Comparison of ENCODE assay signal across 8 cellular contexts in the genomic region with DNA sequence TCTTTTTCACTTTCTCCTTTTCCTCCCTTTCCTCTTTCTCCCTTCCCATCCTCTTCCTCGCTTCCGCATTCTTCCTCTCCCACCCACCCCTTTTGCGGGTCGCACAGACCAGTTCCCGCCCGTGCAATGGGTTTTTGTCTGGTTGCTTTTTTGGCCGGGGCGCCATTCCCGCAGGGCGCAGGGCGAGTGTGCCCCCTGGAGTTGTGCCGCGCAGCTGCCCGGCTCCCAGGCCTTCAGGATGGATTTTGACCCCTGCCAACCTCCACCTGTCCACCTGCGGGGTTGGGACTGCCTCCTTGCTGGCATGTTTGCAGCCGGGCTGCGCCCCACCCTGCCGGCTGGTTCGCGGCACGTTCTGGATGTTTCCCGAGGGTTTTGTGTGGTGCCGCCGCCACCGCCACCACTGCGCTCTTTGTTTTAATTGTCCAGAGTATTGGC.
DNase-seq lines count a peak whose midpoint lies in the region; ATAC-seq and TF ChIP-seq lines count a peak whose summit lies in the region.

No MANE protein-coding gene starts in this region.

- H3K27me3 Mint-ChIP-seq in activated naive CD8-positive, alpha-beta T cell treated with anti-CD3 and anti-CD28 coated beads, Interleukin-2, amount 50 U/mL, for 24 hours = peaks cover 3% of the 10 kb centered on the region

- peaks cover 10% of the 10 kb centered on the region for H3K36me3 Mint-ChIP-seq in activated naive CD8-positive, alpha-beta T cell treated with anti-CD3 and anti-CD28 coated beads, Interleukin-2, amount 50 U/mL, for 24 hours (ENCODE audit: low read depth)
- H3K36me3 Mint-ChIP-seq in stimulated activated effector memory CD8-positive, alpha-beta T cell treated with anti-CD3 and anti-CD28 coated beads, Interleukin-12 subunit alpha, Interleukin-12 subunit beta, amount 100 ng/mL, for 72 hours = peaks cover 17% of the 10 kb centered on the region

- ATAC-seq in activated naive CD8-positive, alpha-beta T cell treated with anti-CD3 and anti-CD28 coated beads, Interleukin-2, amount 50 U/mL, for 24 hours = no peak
- no peak for ATAC-seq in stimulated activated effector memory CD8-positive, alpha-beta T cell treated with anti-CD3 and anti-CD28 coated beads, Interleukin-12 subunit alpha, Interleukin-12 subunit beta, amount 100 ng/mL, for 72 hours

- peak overlapping the region; percentile 83; the same call in 1 of the 2 replicates for H3K9ac ChIP-seq in iPS-20b (ENCODE audit: low read depth, low read length)

- H3K4me3 Mint-ChIP-seq in activated naive CD8-positive, alpha-beta T cell treated with anti-CD3 and anti-CD28 coated beads, Interleukin-2, amount 50 U/mL, for 24 hours = peak overlapping the region; percentile 70
- peak overlapping the region; percentile 68 for H3K4me3 Mint-ChIP-seq in stimulated activated effector memory CD8-positive, alpha-beta T cell treated with anti-CD3 and anti-CD28 coated beads, Interleukin-12 subunit alpha, Interleukin-12 subunit beta, amount 100 ng/mL, for 72 hours

- H3K4me3 ChIP-seq in AG09309 (ENCODE audit: control insufficient read depth, low read depth, low read length) (peak overlapping the region; percentile 61), HFF-Myc (replicated peaks; ENCODE audit: low read depth, low read length) (peak overlapping the region; percentile 33), iPS-20b (ENCODE audit: low read length) (peak overlapping the region; percentile 84)

- peaks cover 39% of the 10 kb centered on the region for H3K4me1 Mint-ChIP-seq in activated naive CD8-positive, alpha-beta T cell treated with anti-CD3 and anti-CD28 coated beads, Interleukin-2, amount 50 U/mL, for 24 hours
- peaks cover 39% of the 10 kb centered on the region for H3K4me1 Mint-ChIP-seq in stimulated activated effector memory CD8-positive, alpha-beta T cell treated with anti-CD3 and anti-CD28 coated beads, Interleukin-12 subunit alpha, Interleukin-12 subunit beta, amount 100 ng/mL, for 72 hours

- TF ChIP-seq CTCF in AG09309 (IDR thresholded peaks at IDR 0.05; ENCODE audit: control insufficient read depth, insufficient read depth, low read depth, low read length, missing control alignments) = no peak
- peak; percentile 27 for TF ChIP-seq CTCF in HFF-Myc (IDR thresholded peaks at IDR 0.05; ENCODE audit: low read depth, low read length, missing control alignments)

- no peaks in the 10 kb centered on the region for H3K9me3 ChIP-seq in iPS-20b (ENCODE audit: insufficient read depth, low read depth, low read length)

- H3K4me1 ChIP-seq in iPS-20b (ENCODE audit: insufficient read depth, low read length) = peaks cover 36% of the 10 kb centered on the region

- DNase-seq in AG09309 (ENCODE audit: low read depth) (no peak), HFF-Myc (ENCODE audit: extremely low read depth, low read depth) (no peak), DMS 273 (lab: John Stamatoyannopoulos, UW; ENCODE audit: unreplicated experiment) (no peak), GF-D8 (lab: John Stamatoyannopoulos, UW) (no peak)
- DNase-seq in activated naive CD8-positive, alpha-beta T cell treated with anti-CD3 and anti-CD28 coated beads, Interleukin-2, amount 50 U/mL, for 24 hours = peak; percentile 43
- DNase-seq in stimulated activated effector memory CD8-positive, alpha-beta T cell treated with anti-CD3 and anti-CD28 coated beads, Interleukin-12 subunit alpha, Interleukin-12 subunit beta, amount 100 ng/mL, for 72 hours (ENCODE audit: low spot score in 2 of 2) = no peak
- no peak for DNase-seq in central memory CD4-positive, alpha-beta T cell

- peak overlapping the region; percentile 69 for H3K27ac Mint-ChIP-seq in activated naive CD8-positive, alpha-beta T cell treated with anti-CD3 and anti-CD28 coated beads, Interleukin-2, amount 50 U/mL, for 24 hours
- peak overlapping the region; percentile 53 for H3K27ac Mint-ChIP-seq in stimulated activated effector memory CD8-positive, alpha-beta T cell treated with anti-CD3 and anti-CD28 coated beads, Interleukin-12 subunit alpha, Interleukin-12 subunit beta, amount 100 ng/mL, for 72 hours

- peak overlapping the region; percentile 55 for H3K27ac ChIP-seq in iPS-20b (ENCODE audit: low read length)

- H3K36me3 ChIP-seq in iPS-20b (ENCODE audit: insufficient read depth, low read depth, low read length) = no peaks in the 10 kb centered on the region

- H3K9me3 Mint-ChIP-seq in activated naive CD8-positive, alpha-beta T cell treated with anti-CD3 and anti-CD28 coated beads, Interleukin-2, amount 50 U/mL, for 24 hours = no peaks in the 10 kb centered on the region
- H3K9me3 Mint-ChIP-seq in stimulated activated effector memory CD8-positive, alpha-beta T cell treated with anti-CD3 and anti-CD28 coated beads, Interleukin-12 subunit alpha, Interleukin-12 subunit beta, amount 100 ng/mL, for 72 hours = no peaks in the 10 kb centered on the region

- H3K27me3 ChIP-seq in iPS-20b (ENCODE audit: insufficient read depth, low read length) = peaks cover 40% of the 10 kb centered on the region

Comparison
In these comparisons a context has a peak if more than half of its experiments do, and no peak if none do; other contexts are left out.
1. H3K4me3 ChIP-seq: peak in every context shown above with its lines; median percentile 84 in iPS-20b; 61 in AG09309; 33 in HFF-Myc.